In the genomic region with DNA sequence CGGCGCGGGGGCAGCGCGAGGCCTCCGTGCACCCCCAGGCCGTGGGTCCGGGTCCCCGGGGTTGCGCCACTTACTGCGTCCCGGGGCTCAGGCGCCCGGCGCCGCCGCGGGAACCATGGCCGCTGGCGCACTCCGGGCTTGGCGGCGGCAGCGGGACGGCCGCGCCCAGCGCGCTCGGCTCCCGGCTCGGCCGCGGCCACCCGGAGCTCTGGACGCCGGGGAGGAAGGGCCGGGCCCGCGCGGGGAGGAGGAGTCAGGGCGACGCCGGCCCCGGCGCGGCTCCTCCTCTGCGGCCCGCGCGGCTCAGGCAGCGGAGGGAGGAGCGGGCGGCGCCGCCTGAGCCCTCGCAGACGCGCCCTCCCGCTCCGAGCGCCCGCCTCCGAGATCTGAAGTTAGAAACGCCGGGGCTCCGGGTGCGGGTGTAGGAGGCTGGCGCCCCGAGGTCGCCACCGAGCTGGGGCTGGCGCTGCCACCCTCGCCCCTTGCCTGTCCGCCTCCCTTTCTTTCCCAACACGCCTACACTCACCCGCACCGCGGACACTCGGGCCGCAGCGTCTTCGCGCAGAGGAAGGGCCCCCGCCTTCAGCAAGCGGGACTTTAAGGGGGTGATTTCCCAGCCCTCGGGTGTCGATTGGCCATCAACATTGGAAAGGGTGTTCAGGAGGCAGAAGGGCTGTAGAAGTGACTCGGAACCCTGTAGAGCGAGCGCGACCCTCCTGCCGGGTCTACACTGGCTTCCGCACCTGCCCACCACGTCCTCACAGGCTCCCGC, we compare ENCODE assay signal across 8 cellular contexts. TPM values are rescaled to one million over a fixed set of nuclear protein-coding genes. Genes with fewer than 3 reads are reported as not detected.
DNase-seq lines count a peak whose midpoint lies in the region; ATAC-seq and TF ChIP-seq lines count a peak whose summit lies in the region.

A gene with protein sequence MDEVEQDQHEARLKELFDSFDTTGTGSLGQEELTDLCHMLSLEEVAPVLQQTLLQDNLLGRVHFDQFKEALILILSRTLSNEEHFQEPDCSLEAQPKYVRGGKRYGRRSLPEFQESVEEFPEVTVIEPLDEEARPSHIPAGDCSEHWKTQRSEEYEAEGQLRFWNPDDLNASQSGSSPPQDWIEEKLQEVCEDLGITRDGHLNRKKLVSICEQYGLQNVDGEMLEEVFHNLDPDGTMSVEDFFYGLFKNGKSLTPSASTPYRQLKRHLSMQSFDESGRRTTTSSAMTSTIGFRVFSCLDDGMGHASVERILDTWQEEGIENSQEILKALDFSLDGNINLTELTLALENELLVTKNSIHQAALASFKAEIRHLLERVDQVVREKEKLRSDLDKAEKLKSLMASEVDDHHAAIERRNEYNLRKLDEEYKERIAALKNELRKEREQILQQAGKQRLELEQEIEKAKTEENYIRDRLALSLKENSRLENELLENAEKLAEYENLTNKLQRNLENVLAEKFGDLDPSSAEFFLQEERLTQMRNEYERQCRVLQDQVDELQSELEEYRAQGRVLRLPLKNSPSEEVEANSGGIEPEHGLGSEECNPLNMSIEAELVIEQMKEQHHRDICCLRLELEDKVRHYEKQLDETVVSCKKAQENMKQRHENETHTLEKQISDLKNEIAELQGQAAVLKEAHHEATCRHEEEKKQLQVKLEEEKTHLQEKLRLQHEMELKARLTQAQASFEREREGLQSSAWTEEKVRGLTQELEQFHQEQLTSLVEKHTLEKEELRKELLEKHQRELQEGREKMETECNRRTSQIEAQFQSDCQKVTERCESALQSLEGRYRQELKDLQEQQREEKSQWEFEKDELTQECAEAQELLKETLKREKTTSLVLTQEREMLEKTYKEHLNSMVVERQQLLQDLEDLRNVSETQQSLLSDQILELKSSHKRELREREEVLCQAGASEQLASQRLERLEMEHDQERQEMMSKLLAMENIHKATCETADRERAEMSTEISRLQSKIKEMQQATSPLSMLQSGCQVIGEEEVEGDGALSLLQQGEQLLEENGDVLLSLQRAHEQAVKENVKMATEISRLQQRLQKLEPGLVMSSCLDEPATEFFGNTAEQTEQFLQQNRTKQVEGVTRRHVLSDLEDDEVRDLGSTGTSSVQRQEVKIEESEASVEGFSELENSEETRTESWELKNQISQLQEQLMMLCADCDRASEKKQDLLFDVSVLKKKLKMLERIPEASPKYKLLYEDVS (N-terminal part only) (minus strand): TSS at position 231 of the 772 bp plus-strand sequence. CDS start 9,106 bp downstream, outside the sequence.

- H3K4me3 Mint-ChIP-seq in Caco-2 (ENCODE audit: unreplicated experiment), result peak within 1 kb of the TSS; percentile 66
- peak within 1 kb of the TSS; percentile 87 for H3K4me3 Mint-ChIP-seq in activated T-cell treated with anti-CD3 and anti-CD28 coated beads, Interleukin-2, amount 50 U/mL, for 24 hours
- H3K4me3 Mint-ChIP-seq in stimulated activated naive B cell treated with anti-CD40 and anti-IgM and Interleukin-4, amounts not matched to agents 10 μg/mL and 1 μg/mL and 100 μg/mL, for 72 hours, result peak within 1 kb of the TSS; percentile 98 to 99

- TF ChIP-seq CTCF in Caco-2 (IDR thresholded peaks at IDR 0.05; ENCODE audit: insufficient read depth in 1 of 2, low read depth in 1 of 2, low read length in 1 of 2, severe bottlenecking in 1 of 2, unreplicated experiment in 1 of 2) (no peak), OCI-LY7 (conservative IDR thresholded peaks at IDR 0.05; ENCODE audit: low read length) (no peak)

- no peaks in the 10 kb centered on the region for H3K9me2 ChIP-seq in OCI-LY7 (ENCODE audit: insufficient read depth, low read length)

- no peaks in the 10 kb centered on the region for H3K9me3 ChIP-seq in Caco-2
- no peaks in the 10 kb centered on the region for H3K9me3 ChIP-seq in OCI-LY7 (ENCODE audit: low read length)
- H3K9me3 ChIP-seq in muscle layer of duodenum (ENCODE audit: control insufficient read depth in 1 of 2, low read length in 2 of 2), result no peaks in the 10 kb centered on the region

- H2AFZ ChIP-seq in OCI-LY7 (ENCODE audit: low read length), result peak within 1 kb of the TSS; percentile 65

- DNase-seq in Caco-2 (peak; percentile 57 to 80), HT-29 (ENCODE audit: low spot score) (peak; percentile 66), OCI-LY7 (ENCODE audit: low spot score) (peak; percentile 87)
- DNase-seq in activated T-cell treated with anti-CD3 and anti-CD28 coated beads, Interleukin-2, amount 50 U/mL, for 24 hours, result peak; percentile 84
- DNase-seq in stimulated activated naive B cell treated with anti-CD40 and anti-IgM and Interleukin-4, amounts not matched to agents 10 μg/mL and 1 μg/mL and 100 μg/mL, for 72 hours, result peak; percentile 73

- H3K4me1 Mint-ChIP-seq in Caco-2 (ENCODE audit: low read depth, unreplicated experiment), result peaks cover 23% of the 10 kb centered on the region
- H3K4me1 Mint-ChIP-seq in activated T-cell treated with anti-CD3 and anti-CD28 coated beads, Interleukin-2, amount 50 U/mL, for 24 hours (ENCODE audit: low read depth), result peaks cover 70% of the 10 kb centered on the region
- H3K4me1 Mint-ChIP-seq in stimulated activated naive B cell treated with anti-CD40 and anti-IgM and Interleukin-4, amounts not matched to agents 10 μg/mL and 1 μg/mL and 100 μg/mL, for 72 hours, result peaks cover 40 to 69% of the 10 kb centered on the region in 2 donors

- peaks cover 24% of the 10 kb centered on the region for H3K27me3 Mint-ChIP-seq in Caco-2 (ENCODE audit: insufficient read depth, unreplicated experiment)
- H3K27me3 Mint-ChIP-seq in activated T-cell treated with anti-CD3 and anti-CD28 coated beads, Interleukin-2, amount 50 U/mL, for 24 hours, result no peaks in the 10 kb centered on the region
- H3K27me3 Mint-ChIP-seq in stimulated activated naive B cell treated with anti-CD40 and anti-IgM and Interleukin-4, amounts not matched to agents 10 μg/mL and 1 μg/mL and 100 μg/mL, for 72 hours, result no peaks in the 10 kb centered on the region

- H3K27ac ChIP-seq in OCI-LY7 (ENCODE audit: low read depth, low read length, poor library complexity, severe bottlenecking), result peak within 1 kb of the TSS; percentile 74
- H3K27ac ChIP-seq in muscle layer of duodenum (ENCODE audit: low read length), result peak within 1 kb of the TSS; percentile 44

- ATAC-seq in GM19468 (IDR thresholded peaks at IDR 0.05; ENCODE audit: extremely low read depth, unreplicated experiment) (peak; percentile 67), esophagus mucosa (peak; percentile 94)
- ATAC-seq in stimulated activated naive B cell treated with anti-CD40 and anti-IgM and Interleukin-4, amounts not matched to agents 10 μg/mL and 1 μg/mL and 100 μg/mL, for 72 hours (replicated peaks), result peak; percentile 83 to 87

- POLR2A ChIA-PET in Caco-2 (lab: Charles Lee), result no interaction called here
- POLR2A ChIA-PET in OCI-LY7 (lab: Charles Lee), result interaction anchor here (0.6 to 18.3 kb wide), 10 partner anchors 9 to 53 kb away, joined by 3 to 404 read pairs (median 4); no protein-coding TSS in a partner anchor

- H3K4me1 ChIP-seq in Caco-2 (peaks cover 33% of the 10 kb centered on the region), OCI-LY7 (ENCODE audit: insufficient read depth, low read length, poor library complexity, severe bottlenecking) (peaks cover 66% of the 10 kb centered on the region), muscle layer of duodenum (ENCODE audit: control insufficient read depth in 1 of 2, insufficient read depth in 2 of 2, low read length in 2 of 2) (peaks cover 6 to 31% of the 10 kb centered on the region in 2 donors)

- H3K4me3 ChIP-seq in Caco-2 (ENCODE audit: low read depth, low read length), result peak within 1 kb of the TSS; percentile 71
- peak within 1 kb of the TSS; percentile 71 for H3K4me3 ChIP-seq in OCI-LY7 (ENCODE audit: low read depth, low read length, poor library complexity, severe bottlenecking)
- H3K4me3 ChIP-seq in muscle layer of duodenum (ENCODE audit: low read depth in 1 of 2, low read length in 2 of 2), result peak within 1 kb of the TSS; percentile 78 to 90

- no peaks in the 10 kb centered on the region for H3K9me3 Mint-ChIP-seq in Caco-2 (ENCODE audit: unreplicated experiment)
- no peaks in the 10 kb centered on the region for H3K9me3 Mint-ChIP-seq in activated T-cell treated with anti-CD3 and anti-CD28 coated beads, Interleukin-2, amount 50 U/mL, for 24 hours
- no peaks in the 10 kb centered on the region for H3K9me3 Mint-ChIP-seq in stimulated activated naive B cell treated with anti-CD40 and anti-IgM and Interleukin-4, amounts not matched to agents 10 μg/mL and 1 μg/mL and 100 μg/mL, for 72 hours

- BruUV-seq in Caco-2 (replicated peaks; lab: Mats Ljungman, UMichigan) (no TSS peak), OCI-LY7 (replicated peaks; lab: Mats Ljungman, UMichigan) (no TSS peak)

- CTCF ChIA-PET in Caco-2 (lab: Charles Lee), result interaction anchor here (1.0 kb wide), 1 partner anchor 29 kb away, joined by 4 read pairs; no protein-coding TSS in a partner anchor
- CTCF ChIA-PET in OCI-LY7 (lab: Charles Lee; ENCODE audit: unreplicated experiment), result no interaction called here

- intact Hi-C loops in Caco-2 (cut with micrococcal nuclease; ENCODE audit: unreplicated experiment) (no loop called here), OCI-LY7 (cut with micrococcal nuclease; ENCODE audit: unreplicated experiment) (loop anchor here (1.0 kb wide), 2 partner anchors 29 to 42 kb away; no protein-coding TSS in a partner anchor)

- H3K27me3 ChIP-seq in Caco-2 (replicated peaks; ENCODE audit: control insufficient read depth, insufficient read depth, low read length) (peaks cover 7% of the 10 kb centered on the region; the same call in 1 of the 2 replicates), muscle layer of duodenum (ENCODE audit: low read depth, low read length) (no peaks in the 10 kb centered on the region)

- peaks cover 15% of the 10 kb centered on the region; the same call in 1 of the 2 replicates for H4K20me1 ChIP-seq in OCI-LY7 (ENCODE audit: insufficient read depth, low read length)

- H3K27ac Mint-ChIP-seq in Caco-2 (ENCODE audit: unreplicated experiment), result no peak within 1 kb of the TSS
- peak within 1 kb of the TSS; percentile 91 for H3K27ac Mint-ChIP-seq in activated T-cell treated with anti-CD3 and anti-CD28 coated beads, Interleukin-2, amount 50 U/mL, for 24 hours
- peak within 1 kb of the TSS; percentile 96 for H3K27ac Mint-ChIP-seq in stimulated activated naive B cell treated with anti-CD40 and anti-IgM and Interleukin-4, amounts not matched to agents 10 μg/mL and 1 μg/mL and 100 μg/mL, for 72 hours

- H3K4me2 ChIP-seq in OCI-LY7 (ENCODE audit: low read length), result peak within 1 kb of the TSS; percentile 96

- H3K79me2 ChIP-seq in OCI-LY7 (ENCODE audit: insufficient read depth, low read depth, low read length), result peaks cover 41% of the 10 kb centered on the region

- H3K36me3 Mint-ChIP-seq in Caco-2 (ENCODE audit: insufficient read depth, unreplicated experiment), result no peaks in the 10 kb centered on the region
- peaks cover 21% of the 10 kb centered on the region for H3K36me3 Mint-ChIP-seq in activated T-cell treated with anti-CD3 and anti-CD28 coated beads, Interleukin-2, amount 50 U/mL, for 24 hours (ENCODE audit: low read depth)
- H3K36me3 Mint-ChIP-seq in stimulated activated naive B cell treated with anti-CD40 and anti-IgM and Interleukin-4, amounts not matched to agents 10 μg/mL and 1 μg/mL and 100 μg/mL, for 72 hours, result peaks cover 34% of the 10 kb centered on the region in 2 donors

- no peaks in the 10 kb centered on the region for H3K36me3 ChIP-seq in Caco-2 (ENCODE audit: control insufficient read depth, insufficient read depth, low read length)
- peaks cover 24% of the 10 kb centered on the region for H3K36me3 ChIP-seq in OCI-LY7 (ENCODE audit: insufficient read depth, low read length)
- H3K36me3 ChIP-seq in muscle layer of duodenum (ENCODE audit: control insufficient read depth in 1 of 2, insufficient read depth in 2 of 2, low read length in 2 of 2), result no peaks in the 10 kb centered on the region

RNA-seq across cellular contexts. Expression of the gene that starts here (rescaled TPM):
- 11.2 and 16.9 TPM in 2 replicates for total RNA-seq in Caco-2 (2022)
- total RNA-seq in HT-29 (2014; rRNA removed; shearing (Covaris generic)), result 5.9 and 12.4 TPM in 2 replicates
- 79.5 and 95.3 TPM in 2 replicates for total RNA-seq in OCI-LY7 (2014; rRNA removed; shearing (Covaris generic))
- 157 and 189 TPM in 2 replicates for total RNA-seq in OCI-LY7 (2022)
- total RNA-seq in esophagus mucosa, result 31.9 TPM

Comparison
In these comparisons a context has a peak if more than half of its experiments do, and no peak if none do; other contexts are left out.
1. Peak in every context shown above with its lines: DNase-seq, ATAC-seq, H3K4me3 ChIP-seq and H3K27ac ChIP-seq.